ENCODE assay signal across 9 cellular contexts in genomic region chr5:33936004-33936380, GRCh38. TPM values are rescaled to one million over a fixed set of nuclear protein-coding genes. Genes with fewer than 3 reads are reported as not detected.
DNase-seq lines count a peak whose midpoint lies in the region; ATAC-seq and TF ChIP-seq lines count a peak whose summit lies in the region.
"Had no signal": no experiment of that assay in that cellular context is flagged by ENCODE, and none has a peak within 500 bp of the region (broad histone marks: within the 10 kb centered on the region; RNA-seq: fewer than 3 reads in every experiment).

No MANE protein-coding gene starts in this region.

- intact Hi-C loops in sciatic nerve (cut with DNase I): no loop called here

- 2% methylated on average over 30 of the region's 30 CpGs for WGBS in hepatocyte (ENCODE audit: low lambda C conversion rate, missing lambda C conversion rate)

- no peaks in the 10 kb centered on the region for H4K20me1 ChIP-seq in hepatocyte (ENCODE audit: insufficient read depth, poor library complexity, severe bottlenecking)

- H3K9me3 ChIP-seq in hepatocyte (ENCODE audit: low read depth): no peaks in the 10 kb centered on the region

- H3K4me1 ChIP-seq in hepatocyte (ENCODE audit: insufficient read depth): no peaks in the 10 kb centered on the region

- H3K4me3 ChIP-seq in hepatocyte: no peak overlapping the region

- ATAC-seq in sciatic nerve: peak; percentile 90

- peaks cover 4% of the 10 kb centered on the region for H3K27me3 ChIP-seq in hepatocyte

- no peaks in the 10 kb centered on the region for H3K36me3 ChIP-seq in hepatocyte (replicated peaks; ENCODE audit: insufficient read depth, low read depth)

- H3K27ac ChIP-seq in hepatocyte: no peak overlapping the region

- H3K79me2 ChIP-seq in hepatocyte: no peaks in the 10 kb centered on the region

- TF ChIP-seq CTCF in hepatocyte (IDR thresholded peaks at IDR 0.05; ENCODE audit: poor library complexity): no peak

- no peaks in the 10 kb centered on the region for H3K9me2 ChIP-seq in hepatocyte (replicated peaks; ENCODE audit: insufficient read depth)

- DNase-seq in AG08395 (ENCODE audit: low spot score) (peak; percentile 77), GM19240 (ENCODE audit: insufficient read length, low spot score) (peak; percentile 45), NCI-H748 (lab: John Stamatoyannopoulos, UW; ENCODE audit: unreplicated experiment) (peak; percentile 91), amniotic stem cell (lab: John Stamatoyannopoulos, UW) (peak; percentile 37), hepatocyte (ENCODE audit: low spot score) (peak; percentile 86), sciatic nerve (ENCODE audit: low spot score) (peak; percentile 65), COR-L47 (lab: John Stamatoyannopoulos, UW) (no peak), GOT3 (lab: John Stamatoyannopoulos, UW) (no peak)

- H2AFZ ChIP-seq in hepatocyte: peak overlapping the region; percentile 16

- peak overlapping the region; percentile 96 for H3K4me2 ChIP-seq in hepatocyte

RNA-seq across cellular contexts. Expression of gene RXFP3, which starts 0.2 kb away (rescaled TPM):
- not detected in 2 replicates for total RNA-seq in hepatocyte
- polyA plus RNA-seq in hepatocyte: not detected in 2 replicates
- not detected for total RNA-seq in sciatic nerve
- total RNA-seq: natural killer cell treated with Interleukin-12 subunit alpha and Interleukin-12 subunit beta and Interleukin-15 and Interleukin-18, amount 100 ng/mL, for 72 hours had no signal

RNA-seq across cellular contexts. Expression of gene ADAMTS12, which starts 44.2 kb away (rescaled TPM):
- 8.7 and 8.9 TPM in 2 replicates for total RNA-seq in hepatocyte
- 3.2 and 4.2 TPM in 2 replicates for polyA plus RNA-seq in hepatocyte
- 6.9 TPM for total RNA-seq in sciatic nerve
- total RNA-seq: natural killer cell treated with Interleukin-12 subunit alpha and Interleukin-12 subunit beta and Interleukin-15 and Interleukin-18, amount 100 ng/mL, for 72 hours had no signal

RNA-seq across cellular contexts. Expression of gene SLC45A2, which starts 48.5 kb away (rescaled TPM):
- total RNA-seq in hepatocyte: 1.4 TPM in 1 of 2 replicates, not detected in the other
- polyA plus RNA-seq in hepatocyte: 0.97 and 1.8 TPM in 2 replicates
- not detected for total RNA-seq in sciatic nerve

Comparison
In these comparisons a context has a peak if more than half of its experiments do, and no peak if none do; other contexts are left out.
1. DNase-seq: peak in AG08395 (single experiment), GM19240 (single experiment), NCI-H748 (single experiment), amniotic stem cell (single experiment), hepatocyte (single experiment) and sciatic nerve (single experiment); none in COR-L47 (single experiment) and GOT3 (single experiment).